ENCODE assay signal across 34 cellular contexts in the genomic region with DNA sequence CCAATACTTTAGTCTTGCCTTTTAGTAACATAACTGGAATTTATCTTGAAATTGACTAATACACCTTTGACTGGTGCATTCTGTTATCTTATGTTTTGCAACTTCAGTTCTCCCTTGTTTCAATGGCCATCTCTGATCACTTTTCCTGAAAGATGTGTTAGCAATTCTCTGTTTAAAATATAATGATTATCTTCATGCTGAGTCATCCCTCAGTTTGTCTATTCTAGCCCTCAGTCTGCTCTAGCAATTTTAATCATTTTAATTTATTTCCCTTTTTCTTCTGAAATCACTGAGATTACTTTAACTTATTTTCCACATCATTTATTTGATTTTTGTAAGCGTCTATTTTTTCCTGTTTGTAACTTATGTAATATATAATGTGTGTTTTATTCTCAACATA.
"Had no signal": no experiment of that assay in that cellular context is flagged by ENCODE, and none has a peak within 500 bp of the region (broad histone marks: within the 10 kb centered on the region; RNA-seq: fewer than 3 reads in every experiment).

No MANE protein-coding gene starts in this region.

- H3K36me3 ChIP-seq: ascending aorta, breast epithelium, cardiac muscle cell, gastrocnemius medialis, heart left ventricle had no signal

- H3K4me3 ChIP-seq: ascending aorta, breast epithelium, cardiac muscle cell, coronary artery, dorsolateral prefrontal cortex, gastrocnemius medialis, heart left ventricle had no signal

- H3K9me3 ChIP-seq: ascending aorta, breast epithelium, gastrocnemius medialis, heart left ventricle had no signal

- H3K9me3 Mint-ChIP-seq: activated CD4-positive, alpha-beta memory T cell treated with anti-CD3 and anti-CD28 coated beads, Interleukin-2, amount 10 ng/mL, durations not matched to agents 7 days and 5 days; activated CD4-positive, alpha-beta T cell treated with anti-CD3 and anti-CD28 coated beads, Interleukin-2, amount 10 ng/mL, durations not matched to agents 7 days and 5 days; activated naive CD4-positive, alpha-beta T cell treated with anti-CD3 and anti-CD28 coated beads, Interleukin-2, amount 50 U/mL, for 24 hours; activated naive CD8-positive, alpha-beta T cell treated with anti-CD3 and anti-CD28 coated beads for 36 hours; activated T-cell treated with anti-CD3 and anti-CD28 coated beads, Interleukin-2, amount 50 U/mL, for 24 hours; activated T-cell treated with anti-CD3 and anti-CD28 coated beads, Interleukin-2, amount 50 U/mL, for 72 hours; brain; dendritic cell treated with granulocyte-macrophage colony-stimulating factor and Interleukin-4, amounts not matched to agents 40 ng/mL and 50 ng/mL, for 4 days; endodermal cell; T-helper 2 cell treated with Interferon-gamma antibody and Interleukin-4, amounts not matched to agents 5 μg/mL and 100 μg/mL, for 36 hours; WTC11 had no signal

- H3K4me1 ChIP-seq: ascending aorta, breast epithelium, gastrocnemius medialis, heart left ventricle had no signal

- H3K27me3 Mint-ChIP-seq: activated CD4-positive, alpha-beta T cell treated with anti-CD3 and anti-CD28 coated beads, Interleukin-2, amount 10 ng/mL, durations not matched to agents 7 days and 5 days; activated naive CD8-positive, alpha-beta T cell treated with anti-CD3 and anti-CD28 coated beads for 36 hours; activated T-cell treated with anti-CD3 and anti-CD28 coated beads, Interleukin-2, amount 50 U/mL, for 24 hours; brain; dendritic cell treated with granulocyte-macrophage colony-stimulating factor and Interleukin-4, amounts not matched to agents 40 ng/mL and 50 ng/mL, for 4 days had no signal

- H3K36me3 Mint-ChIP-seq: activated naive CD4-positive, alpha-beta T cell treated with anti-CD3 and anti-CD28 coated beads, Interleukin-2, amount 50 U/mL, for 24 hours; activated naive CD8-positive, alpha-beta T cell treated with anti-CD3 and anti-CD28 coated beads for 36 hours; brain; WTC11 had no signal

- ATAC-seq: activated T-cell treated with anti-CD3 and anti-CD28 coated beads, Interleukin-2, amount 50 U/mL, for 72 hours; esophagus mucosa; gastrocnemius medialis; heart left ventricle; T-helper 17 cell; WTC11 had no signal

- H3K27me3 ChIP-seq: ascending aorta, breast epithelium, cardiac muscle cell, dorsolateral prefrontal cortex, gastrocnemius medialis, heart left ventricle had no signal

- H3K4me1 Mint-ChIP-seq: activated CD4-positive, alpha-beta memory T cell treated with anti-CD3 and anti-CD28 coated beads, Interleukin-2, amount 10 ng/mL, durations not matched to agents 7 days and 5 days; activated CD4-positive, alpha-beta T cell treated with anti-CD3 and anti-CD28 coated beads, Interleukin-2, amount 10 ng/mL, durations not matched to agents 7 days and 5 days; activated naive CD4-positive, alpha-beta T cell treated with anti-CD3 and anti-CD28 coated beads, Interleukin-2, amount 50 U/mL, for 24 hours; activated naive CD8-positive, alpha-beta T cell treated with anti-CD3 and anti-CD28 coated beads for 36 hours; brain; endodermal cell; T-helper 17 cell had no signal

- H3K27ac ChIP-seq: ascending aorta, breast epithelium, cardiac muscle cell, coronary artery, dorsolateral prefrontal cortex, gastrocnemius medialis, heart left ventricle had no signal

- DNase-seq: activated CD4-positive, alpha-beta memory T cell treated with anti-CD3 and anti-CD28 coated beads, Interleukin-2, amount 10 ng/mL, durations not matched to agents 7 days and 5 days; activated CD4-positive, alpha-beta T cell treated with anti-CD3 and anti-CD28 coated beads for 1 hour; activated CD4-positive, alpha-beta T cell treated with anti-CD3 and anti-CD28 coated beads for 4 hours; activated CD4-positive, alpha-beta T cell treated with anti-CD3 and anti-CD28 coated beads, Interleukin-2, amount 10 ng/mL, durations not matched to agents 7 days and 5 days; activated CD4-positive, alpha-beta T cell treated with anti-CD3 and anti-CD28 coated beads, Interleukin-2, amount 50 U/mL, for 4 hours; activated CD8-positive, alpha-beta memory T cell treated with anti-CD3 and anti-CD28 coated beads, Interleukin-2, amount 50 U/mL, for 48 hours; activated gamma-delta T cell; activated naive CD4-positive, alpha-beta T cell; activated naive CD8-positive, alpha-beta T cell treated with anti-CD3 and anti-CD28 coated beads for 36 hours; activated T-cell treated with anti-CD3 and anti-CD28 coated beads for 4 hours; activated T-cell treated with anti-CD3 and anti-CD28 coated beads, Interleukin-2, amount 50 U/mL, for 24 hours; activated T-cell treated with anti-CD3 and anti-CD28 coated beads, Interleukin-2, amount 50 U/mL, for 72 hours; central memory CD4-positive, alpha-beta T cell; cerebellar nuclear complex; dorsolateral prefrontal cortex; effector memory CD4-positive, alpha-beta T cell; endodermal cell; foreskin fibroblast; gastrocnemius medialis; glutamatergic neuron; heart left ventricle; hypothalamus; T-helper 17 cell; T1000 had no signal

- H3K27ac Mint-ChIP-seq: activated CD4-positive, alpha-beta memory T cell treated with anti-CD3 and anti-CD28 coated beads, Interleukin-2, amount 10 ng/mL, durations not matched to agents 7 days and 5 days; activated CD4-positive, alpha-beta T cell treated with anti-CD3 and anti-CD28 coated beads, Interleukin-2, amount 10 ng/mL, durations not matched to agents 7 days and 5 days; activated naive CD4-positive, alpha-beta T cell treated with anti-CD3 and anti-CD28 coated beads, Interleukin-2, amount 50 U/mL, for 24 hours; activated naive CD8-positive, alpha-beta T cell treated with anti-CD3 and anti-CD28 coated beads for 36 hours; activated T-cell treated with anti-CD3 and anti-CD28 coated beads, Interleukin-2, amount 50 U/mL, for 24 hours; activated T-cell treated with anti-CD3 and anti-CD28 coated beads, Interleukin-2, amount 50 U/mL, for 72 hours; brain; dendritic cell treated with granulocyte-macrophage colony-stimulating factor and Interleukin-4, amounts not matched to agents 40 ng/mL and 50 ng/mL, for 4 days; endodermal cell; T-helper 17 cell; T-helper 2 cell treated with Interferon-gamma antibody and Interleukin-4, amounts not matched to agents 5 μg/mL and 100 μg/mL, for 36 hours; WTC11 had no signal

- H3K4me3 Mint-ChIP-seq: activated CD4-positive, alpha-beta memory T cell treated with anti-CD3 and anti-CD28 coated beads, Interleukin-2, amount 10 ng/mL, durations not matched to agents 7 days and 5 days; activated CD4-positive, alpha-beta T cell treated with anti-CD3 and anti-CD28 coated beads, Interleukin-2, amount 10 ng/mL, durations not matched to agents 7 days and 5 days; activated naive CD4-positive, alpha-beta T cell treated with anti-CD3 and anti-CD28 coated beads, Interleukin-2, amount 50 U/mL, for 24 hours; activated naive CD8-positive, alpha-beta T cell treated with anti-CD3 and anti-CD28 coated beads for 36 hours; activated T-cell treated with anti-CD3 and anti-CD28 coated beads, Interleukin-2, amount 50 U/mL, for 24 hours; activated T-cell treated with anti-CD3 and anti-CD28 coated beads, Interleukin-2, amount 50 U/mL, for 72 hours; brain; dendritic cell treated with granulocyte-macrophage colony-stimulating factor and Interleukin-4, amounts not matched to agents 40 ng/mL and 50 ng/mL, for 4 days; endodermal cell; T-helper 17 cell; T-helper 2 cell treated with Interferon-gamma antibody and Interleukin-4, amounts not matched to agents 5 μg/mL and 100 μg/mL, for 36 hours; WTC11 had no signal
